ENCODE assay signal across 8 cellular contexts in the genomic region with DNA sequence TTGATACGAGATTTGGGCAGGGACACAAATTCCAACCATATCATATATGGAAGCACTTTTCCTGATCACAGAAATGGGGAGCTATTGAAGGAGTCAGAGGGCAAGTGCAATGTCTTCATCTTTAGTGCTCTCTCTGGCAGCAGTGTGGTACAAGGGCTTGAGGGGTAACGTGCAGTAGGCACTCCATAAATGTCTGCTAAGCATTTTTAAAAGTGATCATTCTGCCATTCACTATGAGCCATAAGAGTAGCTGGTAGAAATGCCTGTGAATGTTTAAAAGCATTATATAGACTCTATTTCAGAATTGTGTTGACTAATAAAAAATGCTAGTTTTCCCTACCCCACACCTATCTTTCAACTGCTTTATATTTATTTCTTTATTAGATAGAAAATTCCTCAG.
"Had no signal": no experiment of that assay in that cellular context is flagged by ENCODE, and none has a peak within 500 bp of the region (broad histone marks: within the 10 kb centered on the region; RNA-seq: fewer than 3 reads in every experiment).

No MANE protein-coding gene starts in this region.

- H3K27ac ChIP-seq: GM23248, HL-60 had no signal

- ATAC-seq: HCT116 had no signal

- H2AFZ ChIP-seq: GM23248 had no signal

- H3K36me3 ChIP-seq: HAP-1 had no signal

- H3K9ac ChIP-seq: GM23248 had no signal

- H3K4me1 ChIP-seq: HAP-1 had no signal

- DNase-seq: GM23248, GOT3, H7, HFFc6, KG1 had no signal

- H3K4me3 ChIP-seq: GM23248, HAP-1 had no signal

- H3K9me3 ChIP-seq: HAP-1 had no signal
